1 cellular context compared by ENCODE assay signal in the genomic region with DNA sequence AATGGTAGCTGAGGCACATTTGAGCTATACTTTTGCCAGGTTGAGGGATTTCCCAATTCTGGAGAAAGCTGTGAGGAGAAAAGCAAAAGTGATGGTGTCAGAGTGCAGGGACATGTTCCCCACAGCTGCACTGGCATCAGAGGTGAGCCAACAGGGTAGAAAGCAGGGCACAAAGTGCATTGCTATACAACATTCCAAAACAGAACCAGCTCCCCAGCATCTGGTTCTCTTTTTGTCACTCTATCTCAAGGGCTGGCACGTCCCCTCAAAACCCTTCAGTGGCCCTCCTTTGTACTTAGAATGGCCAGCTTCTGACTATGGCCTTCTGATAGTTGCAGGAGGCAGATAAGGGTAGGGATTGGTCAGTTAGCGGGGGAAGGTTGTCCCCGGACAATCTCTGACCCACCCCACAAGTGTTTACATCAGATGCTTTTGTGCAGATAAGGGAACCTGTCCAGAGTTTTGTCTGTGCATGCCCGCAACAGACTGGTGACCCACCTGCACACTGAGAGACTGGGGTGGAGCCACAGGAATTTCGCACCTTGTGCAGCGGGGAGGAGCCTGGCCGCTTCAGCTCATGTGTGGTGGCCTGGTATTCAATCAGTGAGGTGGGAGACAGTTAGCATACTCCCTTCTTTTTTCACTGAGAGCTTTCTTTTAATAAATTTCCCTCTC.
A peak's percentile ranks its signal among the peaks of the same experiment; 100 is the strongest.
TF ChIP-seq lines count a peak whose summit lies in the region.

No MANE protein-coding gene starts in this region.

TF ChIP-seq in HepG2, 621 proteins besides CTCF, POLR2A, EP300 and RAD21 (continued from another document and continues in another):
- no peak; the same call in 1 of the 2 replicates for TF ChIP-seq ZNF609 (CRISPR knock-in tag; IDR thresholded peaks at IDR 0.05; ENCODE audit: borderline replicate concordance)
- TF ChIP-seq ZNF407 (CRISPR knock-in tag; IDR thresholded peaks at IDR 0.05; ENCODE audit: not compliant biosample characterization) = no peak
- no peak for TF ChIP-seq GABPB1 (CRISPR knock-in tag; IDR thresholded peaks at IDR 0.05)
- no peak for TF ChIP-seq ZNF24 (IDR thresholded peaks at IDR 0.05)
- no peak for TF ChIP-seq BHLHE40 (IDR thresholded peaks at IDR 0.05; ENCODE audit: low read length)
- TF ChIP-seq, protein P1, sequence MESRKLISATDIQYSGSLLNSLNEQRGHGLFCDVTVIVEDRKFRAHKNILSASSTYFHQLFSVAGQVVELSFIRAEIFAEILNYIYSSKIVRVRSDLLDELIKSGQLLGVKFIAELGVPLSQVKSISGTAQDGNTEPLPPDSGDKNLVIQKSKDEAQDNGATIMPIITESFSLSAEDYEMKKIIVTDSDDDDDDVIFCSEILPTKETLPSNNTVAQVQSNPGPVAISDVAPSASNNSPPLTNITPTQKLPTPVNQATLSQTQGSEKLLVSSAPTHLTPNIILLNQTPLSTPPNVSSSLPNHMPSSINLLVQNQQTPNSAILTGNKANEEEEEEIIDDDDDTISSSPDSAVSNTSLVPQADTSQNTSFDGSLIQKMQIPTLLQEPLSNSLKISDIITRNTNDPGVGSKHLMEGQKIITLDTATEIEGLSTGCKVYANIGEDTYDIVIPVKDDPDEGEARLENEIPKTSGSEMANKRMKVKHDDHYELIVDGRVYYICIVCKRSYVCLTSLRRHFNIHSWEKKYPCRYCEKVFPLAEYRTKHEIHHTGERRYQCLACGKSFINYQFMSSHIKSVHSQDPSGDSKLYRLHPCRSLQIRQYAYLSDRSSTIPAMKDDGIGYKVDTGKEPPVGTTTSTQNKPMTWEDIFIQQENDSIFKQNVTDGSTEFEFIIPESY (CRISPR knock-in tag; IDR thresholded peaks at IDR 0.05) = peak; percentile 62
- no peak for TF ChIP-seq PRDM4 (CRISPR knock-in tag; IDR thresholded peaks at IDR 0.05; ENCODE audit: borderline replicate concordance)
- TF ChIP-seq ZNF788 (CRISPR knock-in tag; IDR thresholded peaks at IDR 0.05; ENCODE audit: borderline replicate concordance) = peak; percentile 81; the same call in 1 of the 2 replicates
- TF ChIP-seq MTA3 (CRISPR knock-in tag; IDR thresholded peaks at IDR 0.05) = no peak
- TF ChIP-seq RERE (CRISPR knock-in tag; IDR thresholded peaks at IDR 0.05; ENCODE audit: low read depth) = no peak
- TF ChIP-seq CENPX (CRISPR knock-in tag; IDR thresholded peaks at IDR 0.05) = no peak
- TF ChIP-seq ZNF644 (CRISPR knock-in tag; IDR thresholded peaks at IDR 0.05; ENCODE audit: low read depth) = peak; percentile 38; the same call in 1 of the 2 replicates
- no peak for TF ChIP-seq ZNF879 (CRISPR knock-in tag; IDR thresholded peaks at IDR 0.05)
- no peak for TF ChIP-seq HMG20B (CRISPR knock-in tag; conservative IDR thresholded peaks at IDR 0.05)
- no peak for TF ChIP-seq ZNF629 (CRISPR knock-in tag; conservative IDR thresholded peaks at IDR 0.05)
- TF ChIP-seq NFIC (IDR thresholded peaks at IDR 0.05; ENCODE audit: low read length) = no peak
- TF ChIP-seq GTF3A (CRISPR knock-in tag; conservative IDR thresholded peaks at IDR 0.05) = no peak
- no peak for TF ChIP-seq ZNF558 (CRISPR knock-in tag; IDR thresholded peaks at IDR 0.05; ENCODE audit: borderline replicate concordance)
- TF ChIP-seq ZNF180 (CRISPR knock-in tag; IDR thresholded peaks at IDR 0.05; ENCODE audit: borderline replicate concordance, low read depth) = no peak
- TF ChIP-seq RFXAP (CRISPR knock-in tag; IDR thresholded peaks at IDR 0.05; ENCODE audit: borderline replicate concordance) = no peak
